9 cellular contexts compared by ENCODE assay signal in genomic region chr14:65095633-65096205, GRCh38. TPM values are rescaled to one million over a fixed set of nuclear protein-coding genes. Genes with fewer than 3 reads are reported as not detected.
DNase-seq lines count a peak whose midpoint lies in the region; ATAC-seq and TF ChIP-seq lines count a peak whose summit lies in the region.
"Had no signal": no experiment of that assay in that cellular context is flagged by ENCODE, and none has a peak within 500 bp of the region (broad histone marks: within the 10 kb centered on the region; RNA-seq: fewer than 3 reads in every experiment).

No MANE protein-coding gene starts in this region.

- ATAC-seq in naive thymus-derived CD4-positive, alpha-beta T cell = no peak
- no peak for ATAC-seq in HG03196 (IDR thresholded peaks at IDR 0.05; ENCODE audit: unreplicated experiment)
- ATAC-seq in GM21786 (IDR thresholded peaks at IDR 0.05; ENCODE audit: unreplicated experiment) = no peak

- CTCF ChIA-PET in AG04450 (lab: Charles Lee) = no interaction called here
- CTCF ChIA-PET in naive thymus-derived CD4-positive, alpha-beta T cell (lab: Charles Lee) = no interaction called here

- H3K9me3 Mint-ChIP-seq in naive thymus-derived CD4-positive, alpha-beta T cell = no peaks in the 10 kb centered on the region

- peaks cover 3 to 63% (median 44%) of the 10 kb centered on the region in 5 donors for H3K36me3 Mint-ChIP-seq in naive thymus-derived CD4-positive, alpha-beta T cell

- no peaks in the 10 kb centered on the region for H3K27me3 ChIP-seq in AG04450 (ENCODE audit: control insufficient read depth, insufficient read depth, low read length)
- no peaks in the 10 kb centered on the region for H3K27me3 ChIP-seq in naive thymus-derived CD4-positive, alpha-beta T cell (ENCODE audit: control insufficient read depth in 2 of 2, insufficient read depth in 2 of 2, low read length in 2 of 2)

- peak; percentile 32 for DNase-seq in AG04450 (ENCODE audit: low read depth, low spot score)
- DNase-seq in LNCaP clone FGC (ENCODE audit: low read depth) = peak; percentile 99
- no peak for DNase-seq in coronary artery (ENCODE audit: low spot score)
- DNase-seq in naive thymus-derived CD4-positive, alpha-beta T cell = no peak
- no peak for DNase-seq in NCI-H2029 treated with DMSO at 0.1 percent for 48 hours (lab: John Stamatoyannopoulos, UW)
- DNase-seq in activated CD4-positive, alpha-beta T cell treated with anti-CD3 and anti-CD28 coated beads, Interleukin-2, amount 50 U/mL, for 48 hours = no peak

- H3K4me3 Mint-ChIP-seq in naive thymus-derived CD4-positive, alpha-beta T cell = peak overlapping the region; percentile 52 to 91 (median 68)

- H3K27me3 Mint-ChIP-seq in naive thymus-derived CD4-positive, alpha-beta T cell = no peaks in the 10 kb centered on the region

- H3K27ac ChIP-seq in AG04450 (ENCODE audit: low read depth, low read length) = peak overlapping the region; percentile 3
- H3K27ac ChIP-seq in coronary artery = peak overlapping the region; percentile 6 to 66
- H3K27ac ChIP-seq in naive thymus-derived CD4-positive, alpha-beta T cell (ENCODE audit: low read depth, low read length) = no peak overlapping the region

- peaks cover 34 to 62% of the 10 kb centered on the region in 2 donors for H3K4me1 ChIP-seq in naive thymus-derived CD4-positive, alpha-beta T cell (ENCODE audit: control insufficient read depth in 2 of 2, insufficient read depth in 2 of 2, low read length in 2 of 2)

- peak overlapping the region; percentile 28 to 99 (median 67) for H3K27ac Mint-ChIP-seq in naive thymus-derived CD4-positive, alpha-beta T cell

- no peak overlapping the region for H3K4me3 ChIP-seq in AG04450 (ENCODE audit: low read depth, low read length)
- no peak overlapping the region; the same call in 1 of the 2 replicates for H3K4me3 ChIP-seq in LNCaP clone FGC (ENCODE audit: low read depth, low read length)
- H3K4me3 ChIP-seq in coronary artery = peak overlapping the region; percentile 19
- H3K4me3 ChIP-seq in naive thymus-derived CD4-positive, alpha-beta T cell (ENCODE audit: low read length) = peak overlapping the region; percentile 1
- H3K4me3 ChIP-seq: skin epidermis had no signal

- peaks cover 56 to 96% (median 90%) of the 10 kb centered on the region in 7 donors for H3K4me1 Mint-ChIP-seq in naive thymus-derived CD4-positive, alpha-beta T cell

- intact Hi-C loops in naive thymus-derived CD4-positive, alpha-beta T cell (cut with micrococcal nuclease) = loop anchor here in 1 of 2 donors (5.0 kb wide), 1 partner anchor 38 kb away; no protein-coding TSS in a partner anchor

- POLR2A ChIA-PET in AG04450 (lab: Yijun Ruan, JAX) = no interaction called here
- POLR2A ChIA-PET in naive thymus-derived CD4-positive, alpha-beta T cell (lab: Charles Lee) = interaction anchor here (1.1 to 1.3 kb wide), 3 partner anchors 12 to 19 kb away, joined by 3 to 5 read pairs (median 4); no protein-coding TSS in a partner anchor

- H3K36me3 ChIP-seq in naive thymus-derived CD4-positive, alpha-beta T cell (ENCODE audit: control insufficient read depth in 2 of 3, insufficient read depth in 3 of 3, low read length in 3 of 3) = peaks cover 16 to 35% (median 23%) of the 10 kb centered on the region in 3 experiments

- TF ChIP-seq CTCF in AG04450 (IDR thresholded peaks at IDR 0.05; ENCODE audit: low read depth, low read length) (no peak), LNCaP clone FGC (IDR thresholded peaks at IDR 0.05; ENCODE audit: control insufficient read depth, extremely low read depth, insufficient read depth) (no peak), coronary artery (IDR thresholded peaks at IDR 0.05) (no peak)

- H3K9me3 ChIP-seq in AG04450 (ENCODE audit: control insufficient read depth, insufficient read depth, low read length) = no peaks in the 10 kb centered on the region
- no peaks in the 10 kb centered on the region for H3K9me3 ChIP-seq in naive thymus-derived CD4-positive, alpha-beta T cell (ENCODE audit: control insufficient read depth in 2 of 3, low read length in 3 of 3)

RNA-seq across cellular contexts. Expression of gene MAX, which starts 6.6 kb away (rescaled TPM):
- polyA plus RNA-seq in AG04450 (2011; rRNA removed) = 59.2 and 62.0 TPM in 2 replicates
- polyA minus RNA-seq in AG04450 (2011; rRNA and poly(A)+ RNA removed) = 63.7 and 81.0 TPM in 2 replicates
- 100 to 1,000 TPM; 164 to 236 (median 202) TPM for total RNA-seq in naive thymus-derived CD4-positive, alpha-beta T cell
- polyA plus RNA-seq in naive thymus-derived CD4-positive, alpha-beta T cell = 100 to 1,000 TPM; 145 to 158 TPM

Comparison
In these comparisons a context has a peak if more than half of its experiments do, and no peak if none do; other contexts are left out.
1. DNase-seq: peak in AG04450 (single experiment) and LNCaP clone FGC (single experiment); none in coronary artery (single experiment), naive thymus-derived CD4-positive, alpha-beta T cell (0 of 9), NCI-H2029 treated with DMSO at 0.1 percent for 48 hours (single experiment) and activated CD4-positive, alpha-beta T cell treated with anti-CD3 and anti-CD28 coated beads, Interleukin-2, amount 50 U/mL, for 48 hours (0 of 2).
2. H3K4me3 ChIP-seq: peak in coronary artery (single experiment) and naive thymus-derived CD4-positive, alpha-beta T cell (single experiment); none in AG04450 (single experiment) and LNCaP clone FGC (single experiment).